11 cellular contexts compared by ENCODE assay signal in genomic region chr16:88566158-88566557, GRCh38. TPM values are rescaled to one million over a fixed set of nuclear protein-coding genes. Genes with fewer than 3 reads are reported as not detected.
DNase-seq lines count a peak whose midpoint lies in the region; ATAC-seq and TF ChIP-seq lines count a peak whose summit lies in the region.
"Had no signal": no experiment of that assay in that cellular context is flagged by ENCODE, and none has a peak within 500 bp of the region (broad histone marks: within the 10 kb centered on the region; RNA-seq: fewer than 3 reads in every experiment).

No MANE protein-coding gene starts in this region.

- H3K36me3 ChIP-seq in neural progenitor cell, result no peaks in the 10 kb centered on the region
- H3K36me3 ChIP-seq: tibial artery had no signal

- H3K4me1 Mint-ChIP-seq in activated naive CD4-positive, alpha-beta T cell treated with anti-CD3 and anti-CD28 coated beads for 36 hours (ENCODE audit: low read depth), result peaks cover 18% of the 10 kb centered on the region
- peaks cover 19% of the 10 kb centered on the region for H3K4me1 Mint-ChIP-seq in activated naive CD8-positive, alpha-beta T cell treated with anti-CD3 and anti-CD28 coated beads for 36 hours
- peaks cover 23% of the 10 kb centered on the region for H3K4me1 Mint-ChIP-seq in neural progenitor cell

- ATAC-seq in HG02970 (IDR thresholded peaks at IDR 0.05; ENCODE audit: low FRiP score, unreplicated experiment) (no peak), GM19452 (IDR thresholded peaks at IDR 0.05; ENCODE audit: unreplicated experiment) (no peak)

- H3K4me3 Mint-ChIP-seq in activated naive CD4-positive, alpha-beta T cell treated with anti-CD3 and anti-CD28 coated beads for 36 hours, result no peak overlapping the region
- H3K4me3 Mint-ChIP-seq in activated naive CD8-positive, alpha-beta T cell treated with anti-CD3 and anti-CD28 coated beads for 36 hours, result no peak overlapping the region
- peak overlapping the region; percentile 38 for H3K4me3 Mint-ChIP-seq in neural progenitor cell
- H3K4me3 Mint-ChIP-seq: B cell had no signal

- H3K27me3 ChIP-seq in neural progenitor cell, result peaks cover 8% of the 10 kb centered on the region
- H3K27me3 ChIP-seq: tibial artery had no signal

- no peak overlapping the region for H3K4me2 ChIP-seq in neural progenitor cell

- H3K36me3 Mint-ChIP-seq in activated naive CD4-positive, alpha-beta T cell treated with anti-CD3 and anti-CD28 coated beads for 36 hours (ENCODE audit: low read depth), result no peaks in the 10 kb centered on the region
- peaks cover 1% of the 10 kb centered on the region for H3K36me3 Mint-ChIP-seq in activated naive CD8-positive, alpha-beta T cell treated with anti-CD3 and anti-CD28 coated beads for 36 hours
- no peaks in the 10 kb centered on the region for H3K36me3 Mint-ChIP-seq in neural progenitor cell

- no peak for TF ChIP-seq CTCF in neural progenitor cell (IDR thresholded peaks at IDR 0.05)

- no peaks in the 10 kb centered on the region for H3K9me3 Mint-ChIP-seq in activated naive CD4-positive, alpha-beta T cell treated with anti-CD3 and anti-CD28 coated beads for 36 hours
- H3K9me3 Mint-ChIP-seq in activated naive CD8-positive, alpha-beta T cell treated with anti-CD3 and anti-CD28 coated beads for 36 hours, result no peaks in the 10 kb centered on the region
- no peaks in the 10 kb centered on the region for H3K9me3 Mint-ChIP-seq in neural progenitor cell

- peaks cover 20% of the 10 kb centered on the region for H4K20me1 ChIP-seq in neural progenitor cell (ENCODE audit: low read depth)

- H3K4me1 ChIP-seq in neural progenitor cell, result peaks cover 2% of the 10 kb centered on the region

- no peak overlapping the region for H3K27ac ChIP-seq in neural progenitor cell
- H3K27ac ChIP-seq: tibial artery had no signal

- H3K27me3 Mint-ChIP-seq in activated naive CD4-positive, alpha-beta T cell treated with anti-CD3 and anti-CD28 coated beads for 36 hours (ENCODE audit: low read depth), result no peaks in the 10 kb centered on the region
- no peaks in the 10 kb centered on the region for H3K27me3 Mint-ChIP-seq in activated naive CD8-positive, alpha-beta T cell treated with anti-CD3 and anti-CD28 coated beads for 36 hours
- H3K27me3 Mint-ChIP-seq in neural progenitor cell (ENCODE audit: insufficient read depth, low read depth), result peaks cover 6% of the 10 kb centered on the region
- H3K27me3 Mint-ChIP-seq: B cell had no signal

- no peaks in the 10 kb centered on the region for H3K9me3 ChIP-seq in neural progenitor cell (ENCODE audit: low read depth)
- H3K9me3 ChIP-seq: tibial artery had no signal

- H3K27ac Mint-ChIP-seq in activated naive CD4-positive, alpha-beta T cell treated with anti-CD3 and anti-CD28 coated beads for 36 hours, result no peak overlapping the region
- no peak overlapping the region for H3K27ac Mint-ChIP-seq in activated naive CD8-positive, alpha-beta T cell treated with anti-CD3 and anti-CD28 coated beads for 36 hours
- H3K27ac Mint-ChIP-seq in neural progenitor cell, result peak overlapping the region; percentile 40
- H3K27ac Mint-ChIP-seq: B cell had no signal

- H3K9ac ChIP-seq in neural progenitor cell, result no peak overlapping the region

- H3F3A ChIP-seq in neural progenitor cell (ENCODE audit: low read depth), result peaks cover 5% of the 10 kb centered on the region

- CTCF ChIA-PET in activated naive CD4-positive, alpha-beta T cell treated with anti-CD3 and anti-CD28 coated beads for 36 hours (lab: Charles Lee), result interaction anchor here (0.7 kb wide), 1 partner anchor 873 kb away, joined by 5 read pairs; no protein-coding TSS in a partner anchor

- no peak overlapping the region for H3K4me3 ChIP-seq in neural progenitor cell
- H3K4me3 ChIP-seq: tibial artery had no signal

- peaks cover 16% of the 10 kb centered on the region for H3K79me2 ChIP-seq in neural progenitor cell (ENCODE audit: low read depth)

- no peak overlapping the region for H2AFZ ChIP-seq in neural progenitor cell (replicated peaks)

- intact Hi-C loops in activated naive CD4-positive, alpha-beta T cell treated with anti-CD3 and anti-CD28 coated beads for 36 hours (cut with micrococcal nuclease), result loop anchor here (10.0 kb wide), 1 partner anchor 791 kb away; no protein-coding TSS in a partner anchor

- peak; percentile 79 for DNase-seq in activated naive CD4-positive, alpha-beta T cell treated with anti-CD3 and anti-CD28 coated beads for 36 hours
- DNase-seq in activated naive CD4-positive, alpha-beta T cell (lab: John Stamatoyannopoulos, UW), result no peak
- DNase-seq in activated naive CD8-positive, alpha-beta T cell treated with anti-CD3 and anti-CD28 coated beads for 36 hours, result peak; percentile 79
- DNase-seq in neural progenitor cell (ENCODE audit: low spot score), result no peak
- peak; percentile 59 for DNase-seq in stromal cell of bone marrow (ENCODE audit: low read depth)
- no peak for DNase-seq in NCI-H226
- DNase-seq: cerebellar nuclear complex, tibial artery had no signal

RNA-seq across cellular contexts. Expression of gene ZC3H18, which starts 4.0 kb away (rescaled TPM):
- total RNA-seq in activated naive CD4-positive, alpha-beta T cell treated with anti-CD3 and anti-CD28 coated beads for 36 hours, result 10 to 100 TPM; 55.8 to 58.5 TPM
- 10 to 100 TPM; 84.3 to 86.8 TPM for total RNA-seq in activated naive CD8-positive, alpha-beta T cell treated with anti-CD3 and anti-CD28 coated beads for 36 hours
- total RNA-seq in neural progenitor cell (ENCODE audit: low replicate concordance), result 24.2 and 38.6 TPM in 2 replicates

Comparison
In these comparisons a context has a peak if more than half of its experiments do, and no peak if none do; other contexts are left out.
1. DNase-seq: peak in activated naive CD4-positive, alpha-beta T cell treated with anti-CD3 and anti-CD28 coated beads for 36 hours (single experiment), activated naive CD8-positive, alpha-beta T cell treated with anti-CD3 and anti-CD28 coated beads for 36 hours (single experiment) and stromal cell of bone marrow (single experiment); none in activated naive CD4-positive, alpha-beta T cell (0 of 4), neural progenitor cell (single experiment) and NCI-H226 (single experiment).